10 cellular contexts compared by ENCODE assay signal in genomic region chr12:124231980-124232653, GRCh38.
A peak's percentile ranks its signal among the peaks of the same experiment; 100 is the strongest.
DNase-seq lines count a peak whose midpoint lies in the region; ATAC-seq and TF ChIP-seq lines count a peak whose summit lies in the region.
"Had no signal": no experiment of that assay in that cellular context is flagged by ENCODE, and none has a peak within 500 bp of the region (broad histone marks: within the 10 kb centered on the region; RNA-seq: fewer than 3 reads in every experiment).

No MANE protein-coding gene starts in this region.

- peak overlapping the region; percentile 38 for H3K27ac ChIP-seq in layer of hippocampus (ENCODE audit: low read depth, low read length)
- peak overlapping the region; percentile 53 to 82 (median 68) for H3K27ac ChIP-seq in transverse colon
- H3K27ac ChIP-seq: ascending aorta had no signal

- no peak for ATAC-seq in stimulated activated naive CD8-positive, alpha-beta T cell treated with anti-CD3 and anti-CD28 coated beads, Interleukin-15, Interleukin-2, amounts not matched to agents 100 U/mL and 50 U/mL, for 24 hours
- no peak for ATAC-seq in HG03439 (IDR thresholded peaks at IDR 0.05; ENCODE audit: unreplicated experiment)

- intact Hi-C loops in transverse colon (cut with DNase I; ENCODE audit: low total_unique reads) = no loop called here

- no peak for TF ChIP-seq EP300 in transverse colon (IDR thresholded peaks at IDR 0.05; ENCODE audit: low read depth)

- no peaks in the 10 kb centered on the region for H3K36me3 ChIP-seq in transverse colon
- H3K36me3 ChIP-seq: ascending aorta had no signal

- peaks cover 0 to 31% (median 23%) of the 10 kb centered on the region in 4 donors for H3K4me1 ChIP-seq in transverse colon
- H3K4me1 ChIP-seq: ascending aorta had no signal

- no peaks in the 10 kb centered on the region for H3K9me3 ChIP-seq in transverse colon
- H3K9me3 ChIP-seq: ascending aorta had no signal

- WGBS in transverse colon (ENCODE audit: low coverage in 1 of 2), 2 donors = 57% methylated on average over 17 of the region's 19 CpGs; no CpG with 5 or more reads in 1 of the 2 donors

- no peak for TF ChIP-seq CTCF in transverse colon (IDR thresholded peaks at IDR 0.05)

- no peak overlapping the region for H3K4me3 ChIP-seq in transverse colon
- H3K4me3 ChIP-seq: ascending aorta had no signal

- in situ Hi-C loops in transverse colon (cut with MboI; ENCODE audit: low pct_ligation_motif_present in 1 of 4, low pct_unique_long_range_greater_than_20kb in 1 of 4, low sequenced_read_pairs in 3 of 4) = no loop called here

- H3K27me3 ChIP-seq in layer of hippocampus (ENCODE audit: control insufficient read depth, insufficient read depth, low read length) (no peaks in the 10 kb centered on the region), transverse colon (no peaks in the 10 kb centered on the region)
- H3K27me3 ChIP-seq: ascending aorta had no signal

- DNase-seq in HuH-7.5 (ENCODE audit: low spot score) = peak; percentile 19
- peak; percentile 13 for DNase-seq in NCI-H526 treated with DMSO at 0.1 percent for 48 hours (lab: John Stamatoyannopoulos, UW)
- DNase-seq in transverse colon = peak; percentile 76
- no peak for DNase-seq in GF-D8 (lab: John Stamatoyannopoulos, UW)
- DNase-seq in stimulated activated naive CD8-positive, alpha-beta T cell treated with anti-CD3 and anti-CD28 coated beads, Interleukin-15, Interleukin-2, amounts not matched to agents 100 U/mL and 50 U/mL, for 24 hours = no peak
- DNase-seq: activated B cell treated with CpG ODN at 0.5 μM for 24 hours; activated T-cell treated with anti-CD3 and anti-CD28 coated beads, Interleukin-2, amount 50 U/mL, for 48 hours had no signal

- no peak for TF ChIP-seq POLR2A in transverse colon (IDR thresholded peaks at IDR 0.05)

Comparison
In these comparisons a context has a peak if more than half of its experiments do, and no peak if none do; other contexts are left out.
1. DNase-seq: peak in HuH-7.5 (single experiment), NCI-H526 treated with DMSO at 0.1 percent for 48 hours (single experiment) and transverse colon (single experiment); none in GF-D8 (single experiment) and stimulated activated naive CD8-positive, alpha-beta T cell treated with anti-CD3 and anti-CD28 coated beads, Interleukin-15, Interleukin-2, amounts not matched to agents 100 U/mL and 50 U/mL, for 24 hours (single experiment).